Comparison of ENCODE assay signal across 16 cellular contexts in genomic region chr16:16096858-16097213, GRCh38.
A peak's percentile ranks its signal among the peaks of the same experiment; 100 is the strongest.
DNase-seq lines count a peak whose midpoint lies in the region; ATAC-seq and TF ChIP-seq lines count a peak whose summit lies in the region.
"Had no signal": no experiment of that assay in that cellular context is flagged by ENCODE, and none has a peak within 500 bp of the region (broad histone marks: within the 10 kb centered on the region; RNA-seq: fewer than 3 reads in every experiment).

No MANE protein-coding gene starts in this region.

- CTCF ChIA-PET in mammary epithelial cell (lab: Charles Lee; ENCODE audit: low non-redundant PET) (no interaction called here), WTC11 (lab: Charles Lee) (interaction anchor here (0.9 to 1.3 kb wide), 3 partner anchors 11 to 74 kb away, joined by 3 to 7 read pairs (median 5); no protein-coding TSS in a partner anchor)

- H3K4me2 ChIP-seq in GM23338 (no peak overlapping the region), mammary epithelial cell (ENCODE audit: insufficient read depth, low read depth, low read length) (no peak overlapping the region)

- no peaks in the 10 kb centered on the region for H3K9me2 ChIP-seq in GM23338 (ENCODE audit: insufficient read depth)

- H3K9me3 ChIP-seq in mammary epithelial cell (replicated peaks; ENCODE audit: insufficient read depth, low read length) (no peaks in the 10 kb centered on the region), thoracic aorta (no peaks in the 10 kb centered on the region)
- H3K9me3 ChIP-seq: Peyer's patch had no signal

- H3K4me3 ChIP-seq in GM23338 (no peak overlapping the region), mammary epithelial cell (replicated peaks in 1 of 3; ENCODE audit: insufficient read depth in 1 of 3, low read depth in 2 of 3, low read length in 3 of 3) (no peak overlapping the region), thoracic aorta (no peak overlapping the region)
- H3K4me3 ChIP-seq: lung, Peyer's patch, SK-N-MC had no signal

- no peak overlapping the region for H3K9ac ChIP-seq in mammary epithelial cell (ENCODE audit: insufficient read depth, low read length)

- H3K27me3 Mint-ChIP-seq in GM23338 (ENCODE audit: insufficient read depth, low read depth, poor library complexity) (peaks cover 8% of the 10 kb centered on the region), nephron (ENCODE audit: low read depth) (no peaks in the 10 kb centered on the region), WTC11 (ENCODE audit: low read depth) (no peaks in the 10 kb centered on the region)
- H3K27me3 Mint-ChIP-seq: natural killer cell treated with Interleukin-12 subunit alpha and Interleukin-12 subunit beta and Interleukin-15 and Interleukin-18, amount 100 ng/mL, for 72 hours; stimulated activated naive CD8-positive, alpha-beta T cell treated with anti-CD3 and anti-CD28 coated beads, Interleukin-15, Interleukin-2, amounts not matched to agents 100 ng/mL and 50 ng/mL, for 24 hours had no signal

- DNase-seq in GM23338 (ENCODE audit: low spot score) (no peak), mammary epithelial cell (no peak), thoracic aorta (ENCODE audit: low spot score) (no peak), WTC11 (ENCODE audit: low spot score) (no peak)
- DNase-seq: activated naive CD4-positive, alpha-beta T cell treated with Interleukin-2 at 50 U/mL for 16 hours; NCI-H1105; retina had no signal

- H3K9me3 Mint-ChIP-seq in GM23338 (no peaks in the 10 kb centered on the region), nephron (no peaks in the 10 kb centered on the region), WTC11 (peaks cover 4% of the 10 kb centered on the region; the same call in 1 of the 2 replicates)
- H3K9me3 Mint-ChIP-seq: natural killer cell treated with Interleukin-12 subunit alpha and Interleukin-12 subunit beta and Interleukin-15 and Interleukin-18, amount 100 ng/mL, for 72 hours; stimulated activated naive CD8-positive, alpha-beta T cell treated with anti-CD3 and anti-CD28 coated beads, Interleukin-15, Interleukin-2, amounts not matched to agents 100 ng/mL and 50 ng/mL, for 24 hours had no signal

- intact Hi-C loops in mammary epithelial cell (cut with micrococcal nuclease) = no loop called here

- H3K36me3 ChIP-seq in GM23338 (ENCODE audit: insufficient read depth) = peaks cover 7% of the 10 kb centered on the region; the same call in 1 of the 2 replicates
- H3K36me3 ChIP-seq in mammary epithelial cell (ENCODE audit: insufficient read depth, low read length) = peaks cover 11% of the 10 kb centered on the region
- peaks cover 3% of the 10 kb centered on the region for H3K36me3 ChIP-seq in thoracic aorta

- POLR2A ChIA-PET in WTC11 (lab: Charles Lee) = no interaction called here

- H3K36me3 Mint-ChIP-seq in GM23338 (ENCODE audit: low read depth) (peaks cover 57% of the 10 kb centered on the region), nephron (ENCODE audit: low read depth) (peaks cover 37% of the 10 kb centered on the region), WTC11 (peaks cover 51% of the 10 kb centered on the region)

- peak overlapping the region; percentile 70; the same call in 1 of the 2 replicates for H3K27ac Mint-ChIP-seq in GM23338
- peak overlapping the region; percentile 98 to 100 (median 99) for H3K27ac Mint-ChIP-seq in nephron
- H3K27ac Mint-ChIP-seq in WTC11 = no peak overlapping the region
- H3K27ac Mint-ChIP-seq: natural killer cell treated with Interleukin-12 subunit alpha and Interleukin-12 subunit beta and Interleukin-15 and Interleukin-18, amount 100 ng/mL, for 72 hours; stimulated activated naive CD8-positive, alpha-beta T cell treated with anti-CD3 and anti-CD28 coated beads, Interleukin-15, Interleukin-2, amounts not matched to agents 100 ng/mL and 50 ng/mL, for 24 hours had no signal

- BruUV-seq in mammary epithelial cell (replicated peaks; lab: Mats Ljungman, UMichigan) = TSS peak; percentile 74

- H3K79me2 ChIP-seq in GM23338 (replicated peaks; ENCODE audit: insufficient read depth) (peaks cover 3% of the 10 kb centered on the region), mammary epithelial cell (ENCODE audit: insufficient read depth, low read length) (no peaks in the 10 kb centered on the region)

- H3K4me1 Mint-ChIP-seq in GM23338 (peaks cover 13% of the 10 kb centered on the region; the same call in 2 of the 3 replicates), nephron (peaks cover 46% of the 10 kb centered on the region), WTC11 (peaks cover 5% of the 10 kb centered on the region)

- no peak for ATAC-seq in GM23338
- no peak for ATAC-seq in thoracic aorta (ENCODE audit: insufficient number of reproducible peaks, low FRiP score, low read depth)
- no peak for ATAC-seq in GM18861 (IDR thresholded peaks at IDR 0.05; ENCODE audit: unreplicated experiment)
- no peak for ATAC-seq in WTC11
- no peak for ATAC-seq in GM21786 (IDR thresholded peaks at IDR 0.05; ENCODE audit: unreplicated experiment)
- ATAC-seq in HG02763 (IDR thresholded peaks at IDR 0.05; ENCODE audit: unreplicated experiment) = no peak
- ATAC-seq: natural killer cell treated with Interleukin-12 subunit alpha and Interleukin-12 subunit beta and Interleukin-15 and Interleukin-18, amount 100 ng/mL, for 72 hours had no signal

- H3K4me1 ChIP-seq in GM23338 (ENCODE audit: insufficient read depth) (no peaks in the 10 kb centered on the region), mammary epithelial cell (ENCODE audit: insufficient read depth, low read length) (no peaks in the 10 kb centered on the region), thoracic aorta (ENCODE audit: control insufficient read depth in 1 of 2, low read depth in 2 of 2) (peaks cover 29 to 56% of the 10 kb centered on the region in 2 donors)

- H4K20me1 ChIP-seq in GM23338 (replicated peaks; ENCODE audit: insufficient read depth) = peaks cover 6% of the 10 kb centered on the region
- H4K20me1 ChIP-seq in mammary epithelial cell (ENCODE audit: insufficient read depth, low read length) = no peaks in the 10 kb centered on the region

- TF ChIP-seq CTCF in GM23338 (conservative IDR thresholded peaks at IDR 0.05; ENCODE audit: low read depth in 2 of 2) = no peak
- TF ChIP-seq CTCF in mammary epithelial cell (conservative IDR thresholded peaks at IDR 0.05 in 1 of 2, IDR thresholded peaks at IDR 0.05 in 1 of 2; ENCODE audit: extremely low read depth in 1 of 2, insufficient read depth in 1 of 2, low read depth in 1 of 2, low read length in 2 of 2) = no peak
- TF ChIP-seq CTCF in nephron (IDR thresholded peaks at IDR 0.05; ENCODE audit: unreplicated experiment in 3 of 3) = no peak
- TF ChIP-seq CTCF in thoracic aorta (IDR thresholded peaks at IDR 0.05) = no peak
- no peak for TF ChIP-seq CTCF in WTC11 (IDR thresholded peaks at IDR 0.05)

- WGBS in mammary epithelial cell (ENCODE audit: low coverage, missing lambda C conversion rate) = 100% methylated on average over 3 of the region's 3 CpGs

- dilution Hi-C loops in mammary epithelial cell (cut with HindIII; ENCODE audit: low sequenced_read_pairs) = no loop called here

- H3K27ac ChIP-seq in GM23338 (ENCODE audit: low read depth) (no peak overlapping the region), mammary epithelial cell (ENCODE audit: insufficient read depth, low read depth, low read length) (no peak overlapping the region), thoracic aorta (peak overlapping the region; percentile 88 to 89)
- H3K27ac ChIP-seq: SK-N-MC had no signal

- H3F3A ChIP-seq in GM23338 (replicated peaks; ENCODE audit: low read depth) = no peaks in the 10 kb centered on the region

- no peak overlapping the region for H3K4me3 Mint-ChIP-seq in GM23338
- H3K4me3 Mint-ChIP-seq in nephron = no peak overlapping the region
- no peak overlapping the region for H3K4me3 Mint-ChIP-seq in WTC11
- H3K4me3 Mint-ChIP-seq: natural killer cell treated with Interleukin-12 subunit alpha and Interleukin-12 subunit beta and Interleukin-15 and Interleukin-18, amount 100 ng/mL, for 72 hours; stimulated activated naive CD8-positive, alpha-beta T cell treated with anti-CD3 and anti-CD28 coated beads, Interleukin-15, Interleukin-2, amounts not matched to agents 100 ng/mL and 50 ng/mL, for 24 hours had no signal

- in situ Hi-C loops in mammary epithelial cell (cut with MboI; ENCODE audit: low sequenced_read_pairs in 2 of 2) = no loop called here

- no peaks in the 10 kb centered on the region for H3K27me3 ChIP-seq in GM23338 (ENCODE audit: insufficient read depth)
- H3K27me3 ChIP-seq in mammary epithelial cell (ENCODE audit: insufficient read depth, low read length) = no peaks in the 10 kb centered on the region
- H3K27me3 ChIP-seq in thoracic aorta (replicated peaks; ENCODE audit: insufficient read depth) = no peaks in the 10 kb centered on the region
- H3K27me3 ChIP-seq: Peyer's patch had no signal

- no peak overlapping the region for H2AFZ ChIP-seq in GM23338
- no peak overlapping the region for H2AFZ ChIP-seq in mammary epithelial cell (ENCODE audit: low read depth, low read length)

TF ChIP-seq in GM23338, 12 proteins besides CTCF, POLR2A, EP300 and RAD21 (continues in another document):
- no peak for TF ChIP-seq ZNF331 (CRISPR knock-in tag; IDR thresholded peaks at IDR 0.05; ENCODE audit: low read depth)

TF ChIP-seq in WTC11, 78 proteins besides CTCF, POLR2A, EP300 and RAD21 (continues in another document):
- TF ChIP-seq NFYB (CRISPR knock-in tag; conservative IDR thresholded peaks at IDR 0.05; ENCODE audit: low read depth) (no peak), TP53 (CRISPR knock-in tag; IDR thresholded peaks at IDR 0.05) (no peak), ATF2 (CRISPR knock-in tag; IDR thresholded peaks at IDR 0.05; ENCODE audit: borderline replicate concordance, low read depth) (no peak), JUN (CRISPR knock-in tag; IDR thresholded peaks at IDR 0.05) (no peak), MXD4 (CRISPR knock-in tag; IDR thresholded peaks at IDR 0.05; ENCODE audit: borderline replicate concordance) (no peak)

Comparison
In these comparisons a context has a peak if more than half of its experiments do, and no peak if none do; other contexts are left out.
1. H3K27ac ChIP-seq: peak in thoracic aorta (2 of 2); none in GM23338 (single experiment) and mammary epithelial cell (single experiment).